In genomic region chr2:156400704-156401678, GRCh38 we compare ENCODE assay signal across 8 cellular contexts. TPM values are rescaled to one million over a fixed set of nuclear protein-coding genes. Genes with fewer than 3 reads are reported as not detected.
DNase-seq lines count a peak whose midpoint lies in the region; ATAC-seq and TF ChIP-seq lines count a peak whose summit lies in the region.

No MANE protein-coding gene starts in this region.

- peak overlapping the region; percentile 88 for H3K4me3 Mint-ChIP-seq in WTC11

- TF ChIP-seq CTCF in A673 (conservative IDR thresholded peaks at IDR 0.05; ENCODE audit: low read depth, low read length) (no peak), WTC11 (IDR thresholded peaks at IDR 0.05) (no peak), cardiac fibroblast (IDR thresholded peaks at IDR 0.05; ENCODE audit: low read depth, low read length) (no peak)

- DNase-seq in A673 (ENCODE audit: low spot score) = peak; percentile 85
- DNase-seq in NCI-H2196 treated with DMSO at 0.1 percent for 48 hours (lab: John Stamatoyannopoulos, UW; ENCODE audit: unreplicated experiment) = peak; percentile 69
- DNase-seq in WTC11 (ENCODE audit: low spot score) = peak; percentile 63
- peak; percentile 89 to 93 for DNase-seq in cardiac fibroblast (ENCODE audit: low read depth in 2 of 2)
- peak; percentile 71 for DNase-seq in iPS-NIHi7 (ENCODE audit: extremely low spot score)

- H3K9me3 Mint-ChIP-seq in WTC11 = no peaks in the 10 kb centered on the region

- H3K9me3 ChIP-seq in A673 (ENCODE audit: low read depth, low read length, poor library complexity, severe bottlenecking) = no peaks in the 10 kb centered on the region

- H3K4me1 Mint-ChIP-seq in WTC11 = peaks cover 19% of the 10 kb centered on the region

- CTCF ChIA-PET in A673 (lab: Charles Lee) (no interaction called here), WTC11 (lab: Charles Lee) (interaction anchor here (1.3 kb wide), 1 partner anchor 68 kb away, joined by 3 read pairs; no protein-coding TSS in a partner anchor)

- H3K27ac ChIP-seq in A673 (ENCODE audit: low read depth, low read length, poor library complexity, severe bottlenecking) = peak overlapping the region; percentile 87
- peak overlapping the region; percentile 29 to 92 (median 79) for H3K27ac ChIP-seq in skin epidermis

- H3K36me3 Mint-ChIP-seq in WTC11 = no peaks in the 10 kb centered on the region

- ATAC-seq in GM18868 (IDR thresholded peaks at IDR 0.05; ENCODE audit: unreplicated experiment) (peak; percentile 56), HG03135 (IDR thresholded peaks at IDR 0.05; ENCODE audit: unreplicated experiment) (peak; percentile 70), WTC11 (peak; percentile 75)

- H3K4me1 ChIP-seq in A673 (ENCODE audit: insufficient read depth, low read length, poor library complexity, severe bottlenecking) = no peaks in the 10 kb centered on the region

- H3K27ac Mint-ChIP-seq in WTC11 = peak overlapping the region; percentile 8; the same call in 1 of the 2 replicates

- no TSS peak for BruUV-seq in A673 (replicated peaks; lab: Mats Ljungman, UMichigan)

- H3K4me3 ChIP-seq in A673 (ENCODE audit: low read depth, low read length, poor library complexity, severe bottlenecking) = peak overlapping the region; percentile 76
- peak overlapping the region; percentile 56 to 79 for H3K4me3 ChIP-seq in cardiac fibroblast (replicated peaks in 1 of 2; ENCODE audit: low read depth in 2 of 2, low read length in 2 of 2)
- H3K4me3 ChIP-seq in skin epidermis = peak overlapping the region; percentile 50 to 85 (median 77)

- POLR2A ChIA-PET in A673 (lab: Charles Lee; ENCODE audit: low non-redundant PET) (interaction anchor here (0.6 kb wide), 1 partner anchor 67 kb away, joined by 19 read pairs; no protein-coding TSS in a partner anchor), WTC11 (lab: Charles Lee) (interaction anchor here (1.2 to 1.5 kb wide), 3 partner anchors 36 to 60 kb away, joined by 3 to 6 read pairs (median 3); partner anchors contain the start of gene GPD2)

- H3K27me3 Mint-ChIP-seq in WTC11 (ENCODE audit: low read depth) = peaks cover 23% of the 10 kb centered on the region

- H3K36me3 ChIP-seq in A673 (ENCODE audit: insufficient read depth, low read length, poor library complexity, severe bottlenecking) = no peaks in the 10 kb centered on the region

- H3K27me3 ChIP-seq in A673 (replicated peaks; ENCODE audit: insufficient read depth, low read depth, low read length, poor library complexity) = no peaks in the 10 kb centered on the region

- intact Hi-C loops in A673 (cut with micrococcal nuclease; ENCODE audit: unreplicated experiment) = loop anchor here (2.0 kb wide), 2 partner anchors 60 to 68 kb away; partner anchors contain the start of gene NR4A2

TF ChIP-seq in WTC11, 78 proteins besides CTCF, POLR2A, EP300 and RAD21:
- TF ChIP-seq MAX (CRISPR knock-in tag; IDR thresholded peaks at IDR 0.05) (no peak), FOXK1 (CRISPR knock-in tag; IDR thresholded peaks at IDR 0.05) (no peak), ZNF532 (CRISPR knock-in tag; IDR thresholded peaks at IDR 0.05; ENCODE audit: borderline replicate concordance) (no peak), USF1 (CRISPR knock-in tag; IDR thresholded peaks at IDR 0.05) (no peak), ZBTB43 (CRISPR knock-in tag; IDR thresholded peaks at IDR 0.05) (no peak), TEAD4 (CRISPR knock-in tag; IDR thresholded peaks at IDR 0.05) (no peak), RORB (CRISPR knock-in tag; IDR thresholded peaks at IDR 0.05) (peak; percentile 44; the same call in 1 of the 2 replicates), ETV6 (CRISPR knock-in tag; IDR thresholded peaks at IDR 0.05) (peak; percentile 52; the same call in 1 of the 2 replicates), ZSCAN18 (CRISPR knock-in tag; IDR thresholded peaks at IDR 0.05) (no peak), CREB1 (CRISPR knock-in tag; IDR thresholded peaks at IDR 0.05) (no peak), TP53 (CRISPR knock-in tag; IDR thresholded peaks at IDR 0.05) (no peak), GABPB1 (CRISPR knock-in tag; IDR thresholded peaks at IDR 0.05) (no peak), HMGA2 (CRISPR knock-in tag; IDR thresholded peaks at IDR 0.05) (0 out of 2 replicates have a peak, but pooled peaks have one; percentile 15), CREM (CRISPR knock-in tag; IDR thresholded peaks at IDR 0.05) (0 out of 2 replicates have a peak, but pooled peaks have one; percentile 11), HMGXB4 (CRISPR knock-in tag; IDR thresholded peaks at IDR 0.05) (peak; percentile 83; the same call in 1 of the 2 replicates)

RNA-seq across cellular contexts. Expression of gene GPD2, which starts 35.2 kb away (rescaled TPM):
- total RNA-seq in A673 (2021) (33.9 and 39.4 TPM in 2 replicates), WTC11 (2021) (29.7 to 32.5 TPM (median 32.2 TPM) in 3 replicates)

Comparison
In these comparisons a context has a peak if more than half of its experiments do, and no peak if none do; other contexts are left out.
1. Peak in every context shown above with its lines: DNase-seq, ATAC-seq, H3K4me3 ChIP-seq and H3K27ac ChIP-seq.